13 cellular contexts compared by ENCODE assay signal in the genomic region with DNA sequence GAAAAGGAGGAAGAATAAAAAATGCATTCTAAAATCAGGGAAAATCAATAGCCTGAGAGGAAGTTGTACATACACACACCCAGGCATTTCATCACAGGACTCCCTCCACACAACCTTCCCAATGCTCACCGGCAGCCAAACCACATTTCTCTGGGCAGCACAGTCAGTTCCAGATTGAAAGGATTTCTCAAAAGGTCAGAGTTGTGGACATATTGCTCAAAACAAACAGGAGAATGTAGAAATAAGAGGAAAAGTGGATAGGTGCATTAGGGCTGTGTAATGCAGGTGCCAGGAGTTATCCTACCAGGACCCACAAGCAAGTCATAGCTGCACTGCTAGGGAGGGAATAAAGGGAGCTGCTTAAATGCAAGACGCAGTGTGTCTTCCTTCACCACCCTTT.
DNase-seq lines count a peak whose midpoint lies in the region; ATAC-seq and TF ChIP-seq lines count a peak whose summit lies in the region.
"Had no signal": no experiment of that assay in that cellular context is flagged by ENCODE, and none has a peak within 500 bp of the region (broad histone marks: within the 10 kb centered on the region; RNA-seq: fewer than 3 reads in every experiment).

No MANE protein-coding gene starts in this region.

- in situ Hi-C loops in GM13976 (cut with MboI; ENCODE audit: low sequenced_read_pairs, unreplicated experiment) = no loop called here

- H3K36me3 Mint-ChIP-seq in CD8-positive, alpha-beta memory T cell = peaks cover 8 to 49% (median 27%) of the 10 kb centered on the region in 3 donors

- H3K9me2 ChIP-seq in Karpas-422 (replicated peaks; ENCODE audit: insufficient read depth, low read length) = no peaks in the 10 kb centered on the region

- H3K27ac ChIP-seq in Karpas-422 (ENCODE audit: low read length) (peak overlapping the region; percentile 36; the same call in 1 of the 2 replicates), testis (peak overlapping the region in 1 of 2 donors; percentile 52)
- H3K27ac ChIP-seq in CD8-positive, alpha-beta memory T cell (ENCODE audit: low read depth, low read length) = no peak overlapping the region
- H3K27ac ChIP-seq: BLaER1 had no signal

- no peak for TF ChIP-seq CTCF in cardiac fibroblast (IDR thresholded peaks at IDR 0.05; ENCODE audit: low read depth, low read length)
- no peak for TF ChIP-seq CTCF in testis (IDR thresholded peaks at IDR 0.05)
- no peak for TF ChIP-seq CTCF in GM13976 (IDR thresholded peaks at IDR 0.05; ENCODE audit: borderline replicate concordance, control extremely low read depth, extremely low read depth, insufficient read depth, missing control alignments)

- no peaks in the 10 kb centered on the region for H3K9me3 ChIP-seq in Karpas-422 (ENCODE audit: low read length)
- no peaks in the 10 kb centered on the region for H3K9me3 ChIP-seq in testis
- no peaks in the 10 kb centered on the region for H3K9me3 ChIP-seq in CD8-positive, alpha-beta memory T cell (ENCODE audit: low read length)
- H3K9me3 ChIP-seq: BLaER1 had no signal

- H2AFZ ChIP-seq in Karpas-422 (ENCODE audit: low read length) = no peak overlapping the region

- H3K4me3 Mint-ChIP-seq in CD8-positive, alpha-beta memory T cell = no peak overlapping the region
- H3K4me3 Mint-ChIP-seq: activated naive CD4-positive, alpha-beta T cell treated with anti-CD3 and anti-CD28 coated beads, Interleukin-2, amount 50 U/mL, for 24 hours; type B pancreatic cell had no signal

- ATAC-seq in left lobe of liver = peak; percentile 61

- DNase-seq in Karpas-422 (no peak), cardiac fibroblast (ENCODE audit: low read depth in 2 of 2) (peak; percentile 43 to 71), left lobe of liver (ENCODE audit: low spot score) (peak; percentile 88), testis (peak; percentile 30), GDM1 (lab: John Stamatoyannopoulos, UW) (no peak), GM13976 (ENCODE audit: low spot score) (no peak)
- no peak for DNase-seq in CD8-positive, alpha-beta memory T cell
- DNase-seq: activated CD4-positive, CD25-positive, alpha-beta regulatory T cell; NCI-H1048; stimulated activated CD4-positive, alpha-beta T cell treated with anti-CD3 and anti-CD28 coated beads, Interleukin-1b, Interleukin-23, amount 100 ng/mL, for 48 hours had no signal

- H3K4me2 ChIP-seq in Karpas-422 (ENCODE audit: low read depth, low read length, poor library complexity, severe bottlenecking) = no peak overlapping the region
- H3K4me2 ChIP-seq: BLaER1 had no signal

- no peaks in the 10 kb centered on the region for H3K4me1 Mint-ChIP-seq in CD8-positive, alpha-beta memory T cell
- H3K4me1 Mint-ChIP-seq: activated naive CD4-positive, alpha-beta T cell treated with anti-CD3 and anti-CD28 coated beads, Interleukin-2, amount 50 U/mL, for 24 hours had no signal

- H3K9me3 Mint-ChIP-seq in CD8-positive, alpha-beta memory T cell = no peaks in the 10 kb centered on the region
- H3K9me3 Mint-ChIP-seq: activated naive CD4-positive, alpha-beta T cell treated with anti-CD3 and anti-CD28 coated beads, Interleukin-2, amount 50 U/mL, for 24 hours; type B pancreatic cell had no signal

- H3K27me3 ChIP-seq in Karpas-422 (ENCODE audit: low read length) = no peaks in the 10 kb centered on the region
- H3K27me3 ChIP-seq in testis = no peaks in the 10 kb centered on the region
- H3K27me3 ChIP-seq in CD8-positive, alpha-beta memory T cell (ENCODE audit: insufficient read depth, low read length, poor library complexity, severe bottlenecking) = no peaks in the 10 kb centered on the region
- H3K27me3 ChIP-seq: BLaER1 had no signal

- WGBS in testis, 2 donors = 62 to 63% methylated on average over 2 of the region's 2 CpGs

- POLR2A ChIA-PET in CD8-positive, alpha-beta memory T cell (lab: Charles Lee) = no interaction called here

- intact Hi-C loops in testis (cut with DNase I; ENCODE audit: low total_unique reads) = no loop called here

- H3K27me3 Mint-ChIP-seq in CD8-positive, alpha-beta memory T cell = no peaks in the 10 kb centered on the region
- H3K27me3 Mint-ChIP-seq: activated naive CD4-positive, alpha-beta T cell treated with anti-CD3 and anti-CD28 coated beads, Interleukin-2, amount 50 U/mL, for 24 hours; type B pancreatic cell had no signal

- H3K36me3 ChIP-seq in Karpas-422 (ENCODE audit: insufficient read depth, low read length) (peaks cover 79% of the 10 kb centered on the region), testis (ENCODE audit: low read depth, missing control alignments) (no peaks in the 10 kb centered on the region)
- H3K36me3 ChIP-seq in CD8-positive, alpha-beta memory T cell (ENCODE audit: insufficient read depth, low read length) = peaks cover 18% of the 10 kb centered on the region

- no peaks in the 10 kb centered on the region for H4K20me1 ChIP-seq in Karpas-422 (ENCODE audit: insufficient read depth, low read depth, low read length)
- H4K20me1 ChIP-seq: BLaER1 had no signal

- peak overlapping the region in 1 of 8 donors; percentile 33 for H3K27ac Mint-ChIP-seq in CD8-positive, alpha-beta memory T cell
- H3K27ac Mint-ChIP-seq: activated naive CD4-positive, alpha-beta T cell treated with anti-CD3 and anti-CD28 coated beads, Interleukin-2, amount 50 U/mL, for 24 hours; type B pancreatic cell had no signal

- H3K79me2 ChIP-seq in Karpas-422 (ENCODE audit: low read length) = peaks cover 13% of the 10 kb centered on the region; the same call in 1 of the 2 replicates

- H3K4me3 ChIP-seq in Karpas-422 (ENCODE audit: low read length) = no peak overlapping the region
- no peak overlapping the region for H3K4me3 ChIP-seq in cardiac fibroblast (replicated peaks in 1 of 2; ENCODE audit: low read depth in 2 of 2, low read length in 2 of 2)
- H3K4me3 ChIP-seq in testis = no peak overlapping the region
- no peak overlapping the region for H3K4me3 ChIP-seq in CD8-positive, alpha-beta memory T cell (ENCODE audit: low read length)
- H3K4me3 ChIP-seq: BLaER1 had no signal

- no peak overlapping the region for H3K9ac ChIP-seq in Karpas-422 (ENCODE audit: low read length)
- H3K9ac ChIP-seq: BLaER1 had no signal

- CTCF ChIA-PET in CD8-positive, alpha-beta memory T cell (lab: Charles Lee) = no interaction called here

- H3K4me1 ChIP-seq in Karpas-422 (ENCODE audit: low read length) = peaks cover 33% of the 10 kb centered on the region
- no peaks in the 10 kb centered on the region for H3K4me1 ChIP-seq in testis
- no peaks in the 10 kb centered on the region for H3K4me1 ChIP-seq in CD8-positive, alpha-beta memory T cell (ENCODE audit: insufficient read depth, low read length)

- no peak for TF ChIP-seq POLR2A in testis (IDR thresholded peaks at IDR 0.05)

Comparison
In these comparisons a context has a peak if more than half of its experiments do, and no peak if none do; other contexts are left out.
1. DNase-seq: peak in cardiac fibroblast (2 of 2), left lobe of liver (single experiment) and testis (single experiment); none in Karpas-422 (single experiment), GDM1 (single experiment), GM13976 (single experiment) and CD8-positive, alpha-beta memory T cell (0 of 5).